Comparison of ENCODE assay signal across 14 cellular contexts in the genomic region with DNA sequence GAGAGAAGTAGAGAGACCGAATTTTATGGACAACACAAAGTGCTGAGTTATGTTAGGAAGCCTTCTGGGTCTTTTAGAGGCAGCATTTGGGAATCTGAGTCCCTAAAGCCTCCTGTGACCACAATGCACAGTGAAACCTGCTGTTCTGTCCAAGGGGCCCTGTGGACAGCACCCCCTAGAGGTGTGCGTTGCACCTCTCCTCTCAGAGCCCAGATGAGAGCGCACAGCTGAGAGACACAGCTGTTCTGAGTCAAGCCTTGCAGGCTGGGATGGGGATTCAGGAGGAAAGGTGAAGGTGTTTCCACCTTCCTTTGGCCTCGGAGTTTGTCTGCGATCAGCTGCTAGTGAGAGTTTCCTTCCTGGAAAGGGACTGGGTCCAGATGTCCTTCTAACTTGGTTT. TPM values are rescaled to one million over a fixed set of nuclear protein-coding genes. Genes with fewer than 3 reads are reported as not detected.
DNase-seq lines count a peak whose midpoint lies in the region; ATAC-seq, FAIRE-seq and TF ChIP-seq lines count a peak whose summit lies in the region.
"Had no signal": no experiment of that assay in that cellular context is flagged by ENCODE, and none has a peak within 500 bp of the region (broad histone marks: within the 10 kb centered on the region; RNA-seq: fewer than 3 reads in every experiment).

No MANE protein-coding gene starts in this region.

- FAIRE-seq in keratinocyte (lab: Jason Lieb, UNC), result no peak

- H3K9me3 ChIP-seq in RWPE2 (ENCODE audit: severe bottlenecking), result no peaks in the 10 kb centered on the region
- H3K9me3 ChIP-seq in keratinocyte (ENCODE audit: control insufficient read depth, low read depth, low read length), result no peaks in the 10 kb centered on the region
- H3K9me3 ChIP-seq: HAP-1 had no signal

- CTCF ChIA-PET in BJ (lab: Yijun Ruan, JAX), result interaction anchor here (0.7 to 1.1 kb wide), 2 partner anchors 8 to 71 kb away, joined by 3 to 4 read pairs; no protein-coding TSS in a partner anchor

- DNase-seq in BJ (ENCODE audit: low read depth) (no peak), GM23338 (ENCODE audit: low spot score) (peak; percentile 50), RWPE2 (ENCODE audit: low spot score) (no peak), keratinocyte (ENCODE audit: low read depth, low spot score) (no peak), COLO829 (ENCODE audit: low spot score) (no peak), RKO (ENCODE audit: low spot score) (no peak), SIG-M5 treated with dmso at 0.1 percent for 504 hours (lab: John Stamatoyannopoulos, UW; ENCODE audit: unreplicated experiment) (no peak)
- DNase-seq: activated CD4-positive, alpha-beta T cell treated with anti-CD3 and anti-CD28 coated beads, Interleukin-2, amount 10 ng/mL, durations not matched to agents 24 days and 14 days; caudate nucleus; NCI-H226 had no signal

- no peak overlapping the region for H3K4me3 Mint-ChIP-seq in GM23338
- H3K4me3 Mint-ChIP-seq: activated CD4-positive, alpha-beta T cell treated with anti-CD3 and anti-CD28 coated beads, Interleukin-2, amount 10 ng/mL, durations not matched to agents 24 days and 14 days had no signal

- H3K27ac ChIP-seq in GM23338 (ENCODE audit: low read depth) (no peak overlapping the region), RWPE2 (ENCODE audit: poor library complexity, severe bottlenecking) (no peak overlapping the region), keratinocyte (ENCODE audit: control insufficient read depth, insufficient read depth, low read length) (no peak overlapping the region)
- H3K27ac ChIP-seq: C4-2B, KMS-11 had no signal

- peaks cover 2% of the 10 kb centered on the region for H3K27me3 Mint-ChIP-seq in GM23338 (ENCODE audit: insufficient read depth, low read depth, poor library complexity)

- H3F3A ChIP-seq in GM23338 (replicated peaks; ENCODE audit: low read depth), result no peaks in the 10 kb centered on the region

- no peaks in the 10 kb centered on the region for H4K20me1 ChIP-seq in GM23338 (replicated peaks; ENCODE audit: insufficient read depth)
- H4K20me1 ChIP-seq in keratinocyte (ENCODE audit: control insufficient read depth, extremely low read depth, insufficient read depth, low read length), result peaks cover 2% of the 10 kb centered on the region

- H3K4me1 ChIP-seq in GM23338 (ENCODE audit: insufficient read depth) (peaks cover 6% of the 10 kb centered on the region), RWPE2 (ENCODE audit: insufficient read depth, poor library complexity, severe bottlenecking) (no peaks in the 10 kb centered on the region), keratinocyte (ENCODE audit: control insufficient read depth, extremely low read depth, insufficient read depth, low read length) (no peaks in the 10 kb centered on the region)
- H3K4me1 ChIP-seq: HAP-1 had no signal

- H2AFZ ChIP-seq in GM23338, result no peak overlapping the region
- no peak overlapping the region for H2AFZ ChIP-seq in keratinocyte (ENCODE audit: control insufficient read depth, low read length)

- no peaks in the 10 kb centered on the region for H3K9me3 Mint-ChIP-seq in GM23338
- H3K9me3 Mint-ChIP-seq: activated CD4-positive, alpha-beta T cell treated with anti-CD3 and anti-CD28 coated beads, Interleukin-2, amount 10 ng/mL, durations not matched to agents 24 days and 14 days had no signal

- 0 out of 2 replicates have a peak, but pooled peaks cover 10% of the 10 kb centered on the region for H3K9me2 ChIP-seq in GM23338 (ENCODE audit: insufficient read depth)

- H3K79me2 ChIP-seq in GM23338 (replicated peaks; ENCODE audit: insufficient read depth) (no peaks in the 10 kb centered on the region), keratinocyte (ENCODE audit: control insufficient read depth, insufficient read depth, low read length) (no peaks in the 10 kb centered on the region)

- ATAC-seq in GM23338, result peak; percentile 90
- ATAC-seq in RWPE2 (ENCODE audit: low read depth), result no peak
- ATAC-seq in esophagus mucosa, result no peak

- H3K9ac ChIP-seq in keratinocyte (ENCODE audit: control insufficient read depth, extremely low read depth, insufficient read depth, low read length), result no peak overlapping the region
- H3K9ac ChIP-seq: KMS-11 had no signal

- H3K27me3 ChIP-seq in BJ (ENCODE audit: control insufficient read depth, insufficient read depth, low read length) (peaks cover 16% of the 10 kb centered on the region), GM23338 (ENCODE audit: insufficient read depth) (no peaks in the 10 kb centered on the region), RWPE2 (ENCODE audit: insufficient read depth, poor library complexity, severe bottlenecking) (peaks cover 87% of the 10 kb centered on the region), keratinocyte (ENCODE audit: control insufficient read depth, extremely low read depth, insufficient read depth, low read length) (peaks cover 47% of the 10 kb centered on the region)

- H3K36me3 Mint-ChIP-seq in GM23338 (ENCODE audit: low read depth), result no peaks in the 10 kb centered on the region

- peaks cover 16% of the 10 kb centered on the region for H3K4me1 Mint-ChIP-seq in GM23338
- H3K4me1 Mint-ChIP-seq: activated CD4-positive, alpha-beta T cell treated with anti-CD3 and anti-CD28 coated beads, Interleukin-2, amount 10 ng/mL, durations not matched to agents 24 days and 14 days had no signal

- H3K27ac Mint-ChIP-seq in GM23338, result no peak overlapping the region
- H3K27ac Mint-ChIP-seq: activated CD4-positive, alpha-beta T cell treated with anti-CD3 and anti-CD28 coated beads, Interleukin-2, amount 10 ng/mL, durations not matched to agents 24 days and 14 days had no signal

- POLR2A ChIA-PET in BJ (lab: Charles Lee), result no interaction called here

- dilution Hi-C loops in keratinocyte (cut with MboI; ENCODE audit: extremely low pct_ligation_motif_present, low sequenced_read_pairs), result no loop called here

- H3K36me3 ChIP-seq in BJ (ENCODE audit: control insufficient read depth, insufficient read depth, low read length) (no peaks in the 10 kb centered on the region), GM23338 (ENCODE audit: insufficient read depth) (no peaks in the 10 kb centered on the region), RWPE2 (ENCODE audit: low read depth) (no peaks in the 10 kb centered on the region), keratinocyte (ENCODE audit: control insufficient read depth in 2 of 2, extremely low read depth in 1 of 2, insufficient read depth in 2 of 2, low read length in 2 of 2) (no peaks in the 10 kb centered on the region)
- H3K36me3 ChIP-seq: HAP-1 had no signal

- H3K9me1 ChIP-seq in keratinocyte (ENCODE audit: control insufficient read depth, extremely low read depth, insufficient read depth, low read length), result no peaks in the 10 kb centered on the region

- H3K4me3 ChIP-seq in BJ (ENCODE audit: low read depth, low read length) (no peak overlapping the region), GM23338 (no peak overlapping the region), RWPE2 (ENCODE audit: severe bottlenecking) (no peak overlapping the region), keratinocyte (ENCODE audit: control insufficient read depth in 2 of 3, extremely low read depth in 1 of 3, insufficient read depth in 2 of 3, low read depth in 1 of 3, low read length in 3 of 3) (no peak overlapping the region)
- H3K4me3 ChIP-seq: HAP-1 had no signal

- peak; percentile 2; the same call in 1 of the 2 replicates for TF ChIP-seq CTCF in BJ (IDR thresholded peaks at IDR 0.05; ENCODE audit: insufficient read depth, low read depth, low read length)
- peak; percentile 75 to 80 for TF ChIP-seq CTCF in GM23338 (conservative IDR thresholded peaks at IDR 0.05; ENCODE audit: low read depth in 2 of 2)
- TF ChIP-seq CTCF in RWPE2 (IDR thresholded peaks at IDR 0.05; ENCODE audit: poor library complexity, severe bottlenecking), result peak; percentile 26
- peak in 2 of 3 experiments; percentile 10 to 31 for TF ChIP-seq CTCF in keratinocyte (optimal IDR thresholded peaks at IDR 0.05 in 1 of 3, IDR thresholded peaks at IDR 0.05 in 1 of 3, conservative IDR thresholded peaks at IDR 0.05 in 1 of 3; ENCODE audit: extremely low read depth in 1 of 3, insufficient read depth in 2 of 3, low read length in 3 of 3)

- H3K4me2 ChIP-seq in GM23338, result 0 out of 2 replicates have a peak overlapping the region, but pooled peaks have one; percentile 40
- H3K4me2 ChIP-seq in keratinocyte (ENCODE audit: control insufficient read depth, extremely low read depth, insufficient read depth, low read depth, low read length), result no peak overlapping the region
- H3K4me2 ChIP-seq: KMS-11 had no signal

RNA-seq across cellular contexts. Expression of gene PCK1, which starts 13.0 kb away (rescaled TPM):
- polyA plus RNA-seq in BJ (2011; rRNA removed) (not detected in 2 replicates), GM23338 (2016; fragmentation: Nextera tagmentation; extraction: Ambion mirVana) (not detected in 2 replicates), keratinocyte (not detected in 3 replicates)
- not detected in 2 replicates for polyA minus RNA-seq in BJ (2011; rRNA and poly(A)+ RNA removed)
- total RNA-seq in GM23338 (2014; rRNA removed; shearing (Covaris generic)), result not detected in 2 replicates
- not detected for polyA plus RNA-seq in keratinocyte (2011; ENCODE audit: low read depth)
- polyA plus RNA-seq in keratinocyte (2011; cell fraction: cytosol; rRNA removed), result not detected in 2 replicates
- not detected in 2 replicates for polyA plus RNA-seq in keratinocyte (2011; cell fraction: nucleus; rRNA removed)
- not detected in 2 replicates for polyA plus RNA-seq in keratinocyte (2012; ENCODE audit: low replicate concordance)
- 0.10 TPM in 1 of 3 replicates, not detected in the others for polyA minus RNA-seq in keratinocyte
- polyA minus RNA-seq in keratinocyte (2011; cell fraction: cytosol; rRNA and poly(A)+ RNA removed), result not detected
- polyA minus RNA-seq in keratinocyte (2011; cell fraction: nucleus; rRNA and poly(A)+ RNA removed), result not detected in 2 replicates
- 0.64 TPM for total RNA-seq in esophagus mucosa
- total RNA-seq: activated CD4-positive, alpha-beta T cell treated with anti-CD3 and anti-CD28 coated beads, Interleukin-2, amount 10 ng/mL, durations not matched to agents 24 days and 14 days had no signal

RNA-seq across cellular contexts. Expression of gene ZBP1, which starts 46.3 kb away (rescaled TPM):
- polyA plus RNA-seq in BJ (2011; rRNA removed) (not detected in 2 replicates), GM23338 (2016; fragmentation: Nextera tagmentation; extraction: Ambion mirVana) (not detected in 2 replicates), keratinocyte (0.08 TPM in 1 of 3 replicates, not detected in the others)
- not detected in 2 replicates for polyA minus RNA-seq in BJ (2011; rRNA and poly(A)+ RNA removed)
- not detected in 2 replicates for total RNA-seq in GM23338 (2014; rRNA removed; shearing (Covaris generic))
- not detected for polyA plus RNA-seq in keratinocyte (2011; ENCODE audit: low read depth)
- not detected in 2 replicates for polyA plus RNA-seq in keratinocyte (2011; cell fraction: cytosol; rRNA removed)
- 0.14 and 0.20 TPM in 2 replicates for polyA plus RNA-seq in keratinocyte (2011; cell fraction: nucleus; rRNA removed)
- polyA plus RNA-seq in keratinocyte (2012; ENCODE audit: low replicate concordance), result not detected in 2 replicates
- polyA minus RNA-seq in keratinocyte, result not detected in 3 replicates
- not detected for polyA minus RNA-seq in keratinocyte (2011; cell fraction: cytosol; rRNA and poly(A)+ RNA removed)
- polyA minus RNA-seq in keratinocyte (2011; cell fraction: nucleus; rRNA and poly(A)+ RNA removed), result 0.16 TPM in 1 of 2 replicates, not detected in the other
- 0.44 TPM for total RNA-seq in esophagus mucosa

RNA-seq across cellular contexts. Expression of gene CTCFL, which starts 49.0 kb away (rescaled TPM):
- polyA plus RNA-seq in BJ (2011; rRNA removed) (not detected in 2 replicates), GM23338 (2016; fragmentation: Nextera tagmentation; extraction: Ambion mirVana) (0.55 and 0.80 TPM in 2 replicates), keratinocyte (not detected in 3 replicates)
- polyA minus RNA-seq in BJ (2011; rRNA and poly(A)+ RNA removed), result not detected in 2 replicates
- total RNA-seq in GM23338 (2014; rRNA removed; shearing (Covaris generic)), result 1.4 and 2.1 TPM in 2 replicates
- not detected for polyA plus RNA-seq in keratinocyte (2011; ENCODE audit: low read depth)
- polyA plus RNA-seq in keratinocyte (2011; cell fraction: cytosol; rRNA removed), result not detected in 2 replicates
- polyA plus RNA-seq in keratinocyte (2011; cell fraction: nucleus; rRNA removed), result not detected in 2 replicates
- not detected in 2 replicates for polyA plus RNA-seq in keratinocyte (2012; ENCODE audit: low replicate concordance)
- not detected in 3 replicates for polyA minus RNA-seq in keratinocyte
- polyA minus RNA-seq in keratinocyte (2011; cell fraction: cytosol; rRNA and poly(A)+ RNA removed), result not detected
- polyA minus RNA-seq in keratinocyte (2011; cell fraction: nucleus; rRNA and poly(A)+ RNA removed), result not detected in 2 replicates
- total RNA-seq in esophagus mucosa, result not detected
- total RNA-seq: activated CD4-positive, alpha-beta T cell treated with anti-CD3 and anti-CD28 coated beads, Interleukin-2, amount 10 ng/mL, durations not matched to agents 24 days and 14 days had no signal

Comparison
In these comparisons a context has a peak if more than half of its experiments do, and no peak if none do; other contexts are left out.
1. CTCF ChIP-seq: peak in every context shown above with its lines; median percentile 78 in GM23338; 26 in RWPE2; 20 in keratinocyte; 2 in BJ.